Comparison of ENCODE assay signal across 8 cellular contexts in the genomic region with DNA sequence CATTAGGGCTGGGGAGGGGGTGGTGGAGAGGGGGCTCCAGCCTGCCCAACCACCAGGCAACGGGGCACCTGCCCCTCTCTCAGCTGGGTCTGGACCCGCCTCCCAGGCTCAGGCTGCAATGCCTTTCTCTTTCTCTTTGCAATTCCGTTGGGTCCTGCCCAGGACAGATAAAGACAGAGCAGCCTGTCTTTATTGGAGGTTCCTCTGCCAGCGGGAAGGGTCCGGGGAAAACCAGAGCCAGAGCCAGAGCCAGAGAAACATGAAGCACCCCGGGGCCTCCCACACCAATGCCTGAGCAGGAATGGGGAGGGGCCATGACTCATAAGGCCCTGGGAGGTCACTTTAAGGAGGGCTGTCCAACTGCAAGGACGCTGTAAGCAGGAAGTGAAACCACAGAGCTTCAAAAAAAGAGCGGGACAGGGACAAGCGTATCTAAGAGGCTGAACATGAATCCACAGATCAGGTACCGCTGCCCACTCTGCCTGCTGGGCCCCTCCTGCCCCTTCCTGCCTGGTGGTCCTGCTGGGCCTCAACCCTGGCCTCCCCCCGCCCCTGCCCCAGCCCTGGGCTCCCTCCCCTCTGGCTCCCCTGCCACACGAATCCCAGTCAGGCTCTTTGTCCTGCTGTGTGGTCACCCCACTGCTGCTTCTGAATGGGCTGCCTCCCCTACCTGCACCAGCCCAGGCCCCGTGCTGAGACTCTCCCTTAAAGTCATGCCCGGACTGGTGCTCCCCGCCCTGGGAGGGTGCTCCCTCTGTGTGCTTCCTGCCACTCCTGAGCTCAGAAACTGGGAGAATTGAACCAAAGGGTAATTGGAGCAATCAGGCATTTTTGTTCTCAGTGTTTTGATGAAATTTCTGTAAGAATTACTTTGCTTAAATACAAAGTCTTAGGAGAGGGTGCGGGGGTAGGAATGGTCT. TPM values are rescaled to one million over a fixed set of nuclear protein-coding genes. Genes with fewer than 3 reads are reported as not detected.
DNase-seq lines count a peak whose midpoint lies in the region; ATAC-seq, FAIRE-seq and TF ChIP-seq lines count a peak whose summit lies in the region.

A gene (plus strand): TSS at position 340 of the 920 bp plus-strand sequence. CDS start 107 bp downstream, at position 447.

- peak within 1 kb of the TSS; percentile 14 to 56 (median 34); a peak in 15 of 20 replicates for H3K4me3 ChIP-seq in BLaER1 treated with 17β-estradiol and CSF1 and Interleukin-3, amounts not matched to agents 10 nM and 100 nM
- peak within 1 kb of the TSS; percentile 64 for H3K4me3 ChIP-seq in GM12878
- peak within 1 kb of the TSS; percentile 6; the same call in 1 of the 2 replicates for H3K4me3 ChIP-seq in iPS-18c (ENCODE audit: insufficient read depth, low read depth, low read length)
- peak within 1 kb of the TSS; percentile 66 for H3K4me3 ChIP-seq in skeletal muscle satellite cell (ENCODE audit: low read length)

- in situ Hi-C loops in GM12878 (cut with MboI), result no loop called here

- peak; percentile 42; the same call in 1 of the 2 replicates for TF ChIP-seq POLR2A in GM12878 (IDR thresholded peaks at IDR 0.05; ENCODE audit: low read depth, low read length)

- BruUV-seq in GM12878 (replicated peaks; lab: Mats Ljungman, UMichigan), result no TSS peak

- no peaks in the 10 kb centered on the region; a peak in 1 of 22 replicates for H3K36me3 ChIP-seq in BLaER1 treated with 17β-estradiol and CSF1 and Interleukin-3, amounts not matched to agents 10 nM and 100 nM
- H3K36me3 ChIP-seq in GM12878 (ENCODE audit: control insufficient read depth in 2 of 2, insufficient read depth in 2 of 2, low read length in 1 of 2) (no peaks in the 10 kb centered on the region; a peak in 1 of 4 replicates), skeletal muscle satellite cell (ENCODE audit: insufficient read depth, low read length) (no peaks in the 10 kb centered on the region)

- TF ChIP-seq CTCF in GM12878 (IDR thresholded peaks at IDR 0.05 in 2 of 3, conservative IDR thresholded peaks at IDR 0.05 in 1 of 3; ENCODE audit: control insufficient read depth in 2 of 3, extremely low read depth in 1 of 3, insufficient read depth in 1 of 3, low read depth in 3 of 3, low read length in 3 of 3), result no peak

- peaks cover 5% of the 10 kb centered on the region for H3K27me3 Mint-ChIP-seq in T-helper 2 cell treated with Interferon-gamma antibody and Interleukin-4, amounts not matched to agents 5 μg/mL and 100 μg/mL, for 36 hours (ENCODE audit: low read depth)

- CTCF ChIA-PET in GM12878 (lab: Yijun Ruan, JAX), result interaction anchor here (0.6 to 7.7 kb wide), 10 partner anchors 10 to 140 kb away, joined by 3 to 51 read pairs (median 4); a partner anchor contains a TSS

- TF ChIP-seq EP300 in GM12878 (IDR thresholded peaks at IDR 0.05; ENCODE audit: borderline replicate concordance in 1 of 2, control insufficient read depth in 1 of 2, low read depth in 2 of 2, low read length in 2 of 2), result no peak

- H2AFZ ChIP-seq in GM12878 (ENCODE audit: control insufficient read depth, low read depth, low read length), result peak within 1 kb of the TSS; percentile 27

- WGBS in GM12878 (ENCODE audit: insufficient coverage, insufficient replicate concordance, low lambda C conversion rate, missing lambda C conversion rate), result 7% methylated on average over 15 of the region's 16 CpGs

- H3K27ac Mint-ChIP-seq in T-helper 2 cell treated with Interferon-gamma antibody and Interleukin-4, amounts not matched to agents 5 μg/mL and 100 μg/mL, for 36 hours, result peak within 1 kb of the TSS; percentile 98

- peaks cover 23 to 36% (median 31%) of the 10 kb centered on the region in 10 experiments for H3K4me1 ChIP-seq in BLaER1 treated with 17β-estradiol and CSF1 and Interleukin-3, amounts not matched to agents 10 nM and 100 nM
- peaks cover 34% of the 10 kb centered on the region for H3K4me1 ChIP-seq in GM12878 (ENCODE audit: control insufficient read depth, insufficient read depth, low read length)
- peaks cover 16% of the 10 kb centered on the region for H3K4me1 ChIP-seq in skeletal muscle satellite cell (ENCODE audit: control insufficient read depth, insufficient read depth, low read length)

- peak within 1 kb of the TSS in 10 of 11 experiments; percentile 24 to 72 (median 54); a peak in 17 of 22 replicates for H3K9ac ChIP-seq in BLaER1 treated with 17β-estradiol and CSF1 and Interleukin-3, amounts not matched to agents 10 nM and 100 nM
- H3K9ac ChIP-seq in GM12878 (ENCODE audit: control insufficient read depth, insufficient read depth, low read length), result peak within 1 kb of the TSS; percentile 53
- H3K9ac ChIP-seq in skeletal muscle satellite cell (ENCODE audit: low read depth, low read length), result peak within 1 kb of the TSS; percentile 45

- H3K36me3 Mint-ChIP-seq in T-helper 2 cell treated with Interferon-gamma antibody and Interleukin-4, amounts not matched to agents 5 μg/mL and 100 μg/mL, for 36 hours (ENCODE audit: low read depth), result peaks cover 23% of the 10 kb centered on the region

- RAD21 ChIA-PET in GM12878 (lab: Charles Lee; ENCODE audit: unreplicated experiment), result interaction anchor here (0.6 to 2.3 kb wide), 9 partner anchors 21 to 170 kb away, joined by 3 to 11 read pairs (median 4); a partner anchor contains a TSS

- FAIRE-seq in GM12878 (lab: Jason Lieb, UNC), result peak; percentile 97

- H3K9me3 Mint-ChIP-seq in T-helper 2 cell treated with Interferon-gamma antibody and Interleukin-4, amounts not matched to agents 5 μg/mL and 100 μg/mL, for 36 hours, result peaks cover 13% of the 10 kb centered on the region

- peaks cover 35% of the 10 kb centered on the region for H3K4me1 Mint-ChIP-seq in T-helper 2 cell treated with Interferon-gamma antibody and Interleukin-4, amounts not matched to agents 5 μg/mL and 100 μg/mL, for 36 hours (ENCODE audit: low read depth)

- SMC1A ChIA-PET in GM12878 (lab: Charles Lee; ENCODE audit: uncharacterized antibody, unreplicated experiment), result interaction anchor here (0.6 to 3.9 kb wide), 10 partner anchors 9 to 215 kb away, joined by 3 to 25 read pairs (median 4); no protein-coding TSS in a partner anchor

- peak in 75 of 76 experiments; percentile 13 to 89 (median 74) for DNase-seq in HUDEP-2 (lab: John Stamatoyannopoulos, UW; ENCODE audit: unreplicated experiment in 76 of 76)
- DNase-seq in T-helper 2 cell treated with Interferon-gamma antibody and Interleukin-4, amounts not matched to agents 5 μg/mL and 100 μg/mL, for 36 hours (ENCODE audit: low spot score), result peak; percentile 89
- peak; percentile 85 for DNase-seq in GM12878 (ENCODE audit: low read depth, low spot score)
- DNase-seq in NCI-H82 treated with DMSO at 0.1 percent for 48 hours (lab: John Stamatoyannopoulos, UW; ENCODE audit: unreplicated experiment), result no peak

- H3K4me3 Mint-ChIP-seq in T-helper 2 cell treated with Interferon-gamma antibody and Interleukin-4, amounts not matched to agents 5 μg/mL and 100 μg/mL, for 36 hours, result peak within 1 kb of the TSS; percentile 95

- POLR2A ChIA-PET in GM12878 (lab: Charles Lee), result interaction anchor here (0.7 to 1.9 kb wide), 6 partner anchors 9 to 166 kb away, joined by 3 to 6 read pairs (median 4); no protein-coding TSS in a partner anchor

- no peaks in the 10 kb centered on the region for H3K27me3 ChIP-seq in BLaER1 treated with 17β-estradiol and CSF1 and Interleukin-3, amounts not matched to agents 10 nM and 100 nM
- no peaks in the 10 kb centered on the region for H3K27me3 ChIP-seq in GM12878 (replicated peaks in 1 of 2; ENCODE audit: control insufficient read depth in 2 of 2, insufficient read depth in 2 of 2, low read length in 1 of 2)
- H3K27me3 ChIP-seq in skeletal muscle satellite cell (ENCODE audit: control insufficient read depth, insufficient read depth, low read length), result peaks cover 2% of the 10 kb centered on the region

- H3K4me2 ChIP-seq in BLaER1 treated with 17β-estradiol and CSF1 and Interleukin-3, amounts not matched to agents 10 nM and 100 nM, result peak within 1 kb of the TSS; percentile 78 to 85 (median 81)
- H3K4me2 ChIP-seq in GM12878 (ENCODE audit: control insufficient read depth, insufficient read depth), result peak within 1 kb of the TSS; percentile 67
- H3K4me2 ChIP-seq in skeletal muscle satellite cell (ENCODE audit: low read length), result peak within 1 kb of the TSS; percentile 81

- intact Hi-C loops in GM12878 (cut with micrococcal nuclease; ENCODE audit: unreplicated experiment), result loop anchor here (5.0 kb wide), 2 partner anchors 40 to 110 kb away; a partner anchor contains a TSS

- ATAC-seq in GM19395 (IDR thresholded peaks at IDR 0.05; ENCODE audit: unreplicated experiment), result peak; percentile 64
- ATAC-seq in GM12878, result peak; percentile 84

- H3K9me3 ChIP-seq in BLaER1 treated with 17β-estradiol and CSF1 and Interleukin-3, amounts not matched to agents 10 nM and 100 nM (replicated peaks in 1 of 11), result peaks cover 11 to 29% (median 20%) of the 10 kb centered on the region in 11 experiments
- H3K9me3 ChIP-seq in GM12878 (replicated peaks; ENCODE audit: control insufficient read depth, insufficient read depth, low read length) (peaks cover 6% of the 10 kb centered on the region; the same call in 2 of the 3 replicates), iPS-18c (ENCODE audit: control insufficient read depth, insufficient read depth, low read length) (peaks cover 2% of the 10 kb centered on the region), skeletal muscle satellite cell (replicated peaks; ENCODE audit: low read length) (no peaks in the 10 kb centered on the region)

- H3K79me2 ChIP-seq in GM12878 (ENCODE audit: control insufficient read depth, insufficient read depth, low read length), result no peaks in the 10 kb centered on the region

- H3K27ac ChIP-seq in BLaER1 treated with 17β-estradiol and CSF1 and Interleukin-3, amounts not matched to agents 10 nM and 100 nM, result peak within 1 kb of the TSS in 9 of 11 experiments; percentile 42 to 76 (median 63); a peak in 15 of 22 replicates
- H3K27ac ChIP-seq in GM12878 (ENCODE audit: control insufficient read depth, insufficient read depth), result peak within 1 kb of the TSS; percentile 67

- H4K20me1 ChIP-seq in BLaER1 treated with 17β-estradiol and CSF1 and Interleukin-3, amounts not matched to agents 10 nM and 100 nM, result no peaks in the 10 kb centered on the region
- no peaks in the 10 kb centered on the region for H4K20me1 ChIP-seq in GM12878 (ENCODE audit: control insufficient read depth, insufficient read depth)

- no peak for TF ChIP-seq RAD21 in GM12878 (IDR thresholded peaks at IDR 0.05; ENCODE audit: insufficient read depth, low read depth, low read length)

RNA-seq across cellular contexts. Expression of the gene that starts here (rescaled TPM):
- 1.3 and 1.8 TPM in 2 replicates for total RNA-seq in GM12878 (2013; cell fraction: nucleolus; rRNA removed)
- total RNA-seq in GM12878 (2014; rRNA removed) (19.1 and 19.4 TPM in 2 replicates), GM12878 (2014; rRNA removed; fragmentation: Illumina TruSeq; extraction: Trizol) (2.4 and 2.7 TPM in 2 replicates), GM12878 (2021) (24.3 and 26.3 TPM in 2 replicates)
- 20.8 TPM for polyA plus RNA-seq in GM12878 (2011; ENCODE audit: low read depth)
- polyA plus RNA-seq in GM12878 (2011; rRNA removed) (18.6 and 26.8 TPM in 2 replicates), GM12878 (2014; fragmentation: Illumina TruSeq; extraction: Trizol) (24.8 and 31.5 TPM in 2 replicates), GM12878 (2014; fragmentation: Nextera tagmentation; extraction: Ambion mirVana) (10 to 100 TPM; 56.6 to 75.1 TPM), GM12878 (2014; rRNA removed) (29.6 and 30.4 TPM in 2 replicates), GM12878 (2016; fragmentation: Nextera tagmentation; extraction: Ambion mirVana) (10 to 100 TPM; 40.7 to 45.1 TPM)
- 59.0 and 63.5 TPM in 2 replicates for polyA plus RNA-seq in GM12878 (2011; cell fraction: cytosol; rRNA removed)
- 22.8 and 31.2 TPM in 2 replicates for polyA plus RNA-seq in GM12878 (2011; cell fraction: nucleus; rRNA removed)
- 26.4 and 28.7 TPM in 2 replicates for polyA plus RNA-seq in GM12878 (2012)
- 28.0 and 45.3 TPM in 2 replicates for polyA minus RNA-seq in GM12878 (2011; rRNA and poly(A)+ RNA removed)
- 12.8 and 14.1 TPM in 2 replicates for polyA minus RNA-seq in GM12878 (2011; cell fraction: cytosol; rRNA and poly(A)+ RNA removed)
- polyA minus RNA-seq in GM12878 (2011; cell fraction: nucleus; rRNA and poly(A)+ RNA removed), result 4.1 and 7.4 TPM in 2 replicates
- 2.3 and 2.8 TPM in 2 replicates for total RNA-seq in skeletal muscle satellite cell (2012; rRNA removed)

Comparison
In these comparisons a context has a peak if more than half of its experiments do, and no peak if none do; other contexts are left out.
1. H3K4me3 ChIP-seq: peak in every context shown above with its lines; median percentile 66 in skeletal muscle satellite cell; 64 in GM12878; 34 in BLaER1 treated with 17β-estradiol and CSF1 and Interleukin-3, amounts not matched to agents 10 nM and 100 nM; 6 in iPS-18c.